ENCODE assay signal across 19 cellular contexts in the genomic region with DNA sequence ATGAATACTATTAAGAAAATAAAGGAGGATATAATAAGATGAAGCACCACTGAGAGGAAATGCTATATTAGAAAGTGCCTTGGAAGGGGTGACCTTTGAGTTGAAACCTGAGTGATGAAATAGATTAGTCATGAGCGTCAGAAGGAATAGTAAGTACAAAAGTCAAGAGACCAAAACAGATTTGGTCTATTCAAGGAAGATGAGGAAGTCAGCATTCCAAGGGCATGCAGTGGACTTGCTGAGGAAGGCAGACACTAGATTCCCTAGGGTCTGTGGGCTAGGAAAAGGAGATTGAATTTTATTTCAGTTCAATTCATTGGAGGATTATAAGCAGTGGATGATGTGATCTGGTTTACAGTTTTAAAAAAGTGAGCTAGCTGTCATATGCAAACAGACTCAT.
A peak's percentile ranks its signal among the peaks of the same experiment; 100 is the strongest.
DNase-seq lines count a peak whose midpoint lies in the region; ATAC-seq and TF ChIP-seq lines count a peak whose summit lies in the region.
"Had no signal": no experiment of that assay in that cellular context is flagged by ENCODE, and none has a peak within 500 bp of the region (broad histone marks: within the 10 kb centered on the region; RNA-seq: fewer than 3 reads in every experiment).

No MANE protein-coding gene starts in this region.

- H3K4me1 ChIP-seq in mucosa of descending colon (ENCODE audit: low read depth): no peaks in the 10 kb centered on the region
- H3K4me1 ChIP-seq: BLaER1 had no signal

- H3K27me3 Mint-ChIP-seq in activated naive CD8-positive, alpha-beta T cell treated with anti-CD3 and anti-CD28 coated beads for 36 hours: no peaks in the 10 kb centered on the region
- H3K27me3 Mint-ChIP-seq: activated CD4-positive, alpha-beta T cell treated with anti-CD3 and anti-CD28 coated beads, Interleukin-2, amount 10 ng/mL, durations not matched to agents 24 days and 14 days; T-helper 17 cell; type B pancreatic cell had no signal

- intact Hi-C loops in mucosa of descending colon (cut with DNase I, micrococcal nuclease): no loop called here

- peak; percentile 61 for ATAC-seq in mucosa of descending colon
- ATAC-seq: naive thymus-derived CD4-positive, alpha-beta T cell; T-helper 17 cell had no signal

- H3K4me3 ChIP-seq in choroid plexus epithelial cell (ENCODE audit: low read depth, low read length) (no peak overlapping the region), mucosa of descending colon (no peak overlapping the region)
- H3K4me3 ChIP-seq: BLaER1 had no signal

- H3K27ac Mint-ChIP-seq in activated naive CD8-positive, alpha-beta T cell treated with anti-CD3 and anti-CD28 coated beads for 36 hours: no peak overlapping the region
- H3K27ac Mint-ChIP-seq: activated CD4-positive, alpha-beta T cell treated with anti-CD3 and anti-CD28 coated beads, Interleukin-2, amount 10 ng/mL, durations not matched to agents 24 days and 14 days; activated T-helper 1 cell treated with anti-CD3 and anti-CD28 coated beads, Interleukin-12 subunit alpha, Interleukin-12 subunit beta, Interleukin-2, Interleukin-4 antibody, amounts not matched to agents 30 ng/mL and 10 ng/mL and 1 ng/mL, durations not matched to agents 14 hours and 24 hours and 36 hours; naive thymus-derived CD4-positive, alpha-beta T cell; T-helper 17 cell; type B pancreatic cell had no signal

- H3K9me3 Mint-ChIP-seq in activated naive CD8-positive, alpha-beta T cell treated with anti-CD3 and anti-CD28 coated beads for 36 hours: peaks cover 3% of the 10 kb centered on the region
- H3K9me3 Mint-ChIP-seq: activated CD4-positive, alpha-beta T cell treated with anti-CD3 and anti-CD28 coated beads, Interleukin-2, amount 10 ng/mL, durations not matched to agents 24 days and 14 days; type B pancreatic cell had no signal

- H3K9me3 ChIP-seq in mucosa of descending colon: peaks cover 8% of the 10 kb centered on the region

- no peaks in the 10 kb centered on the region for H3K36me3 Mint-ChIP-seq in activated naive CD8-positive, alpha-beta T cell treated with anti-CD3 and anti-CD28 coated beads for 36 hours
- H3K36me3 Mint-ChIP-seq: naive thymus-derived CD4-positive, alpha-beta T cell; type B pancreatic cell had no signal

- no peaks in the 10 kb centered on the region for H3K4me1 Mint-ChIP-seq in activated naive CD8-positive, alpha-beta T cell treated with anti-CD3 and anti-CD28 coated beads for 36 hours
- H3K4me1 Mint-ChIP-seq: activated CD4-positive, alpha-beta T cell treated with anti-CD3 and anti-CD28 coated beads, Interleukin-2, amount 10 ng/mL, durations not matched to agents 24 days and 14 days; naive thymus-derived CD4-positive, alpha-beta T cell; T-helper 17 cell had no signal

- no peak overlapping the region for H3K4me3 Mint-ChIP-seq in activated naive CD8-positive, alpha-beta T cell treated with anti-CD3 and anti-CD28 coated beads for 36 hours
- H3K4me3 Mint-ChIP-seq: activated CD4-positive, alpha-beta T cell treated with anti-CD3 and anti-CD28 coated beads, Interleukin-2, amount 10 ng/mL, durations not matched to agents 24 days and 14 days; activated T-helper 1 cell treated with anti-CD3 and anti-CD28 coated beads, Interleukin-12 subunit alpha, Interleukin-12 subunit beta, Interleukin-2, Interleukin-4 antibody, amounts not matched to agents 30 ng/mL and 10 ng/mL and 1 ng/mL, durations not matched to agents 14 hours and 24 hours and 36 hours; naive thymus-derived CD4-positive, alpha-beta T cell; T-helper 17 cell; type B pancreatic cell had no signal

- DNase-seq in COLO829 (ENCODE audit: low spot score) (peak; percentile 12), M059J (ENCODE audit: low read depth) (peak; percentile 48), choroid plexus epithelial cell (ENCODE audit: low read depth) (peak; percentile 90), mucosa of descending colon (no peak), NCI-H69 (lab: John Stamatoyannopoulos, UW) (no peak), germinal center (ENCODE audit: low spot score) (no peak)
- DNase-seq in activated naive CD8-positive, alpha-beta T cell treated with anti-CD3 and anti-CD28 coated beads for 36 hours: no peak
- DNase-seq in stimulated activated CD4-positive, alpha-beta T cell treated with anti-CD3 and anti-CD28 coated beads, Interleukin-15, amount 100 ng/mL, for 24 hours: no peak
- DNase-seq: activated CD4-positive, alpha-beta T cell treated with anti-CD3 and anti-CD28 coated beads, Interleukin-2, amount 10 ng/mL, durations not matched to agents 24 days and 14 days; DND-41; head of caudate nucleus; naive thymus-derived CD4-positive, alpha-beta T cell; NCI-H1694 treated with DMSO at 0.1 percent for 48 hours; NCI-H524; stimulated activated CD4-positive, alpha-beta T cell treated with anti-CD3 and anti-CD28 coated beads, Interleukin-4, amount 100 ng/mL, for 1 hour; T-helper 17 cell had no signal

- TF ChIP-seq CTCF in choroid plexus epithelial cell (conservative IDR thresholded peaks at IDR 0.05; ENCODE audit: low read depth, low read length): no peak
- TF ChIP-seq CTCF in mucosa of descending colon (IDR thresholded peaks at IDR 0.05): no peak

- no peaks in the 10 kb centered on the region for H3K36me3 ChIP-seq in mucosa of descending colon (ENCODE audit: low read depth)
- H3K36me3 ChIP-seq: BLaER1 had no signal

Comparison
In these comparisons a context has a peak if more than half of its experiments do, and no peak if none do; other contexts are left out.
1. DNase-seq: peak in COLO829 (single experiment), M059J (single experiment) and choroid plexus epithelial cell (single experiment); none in mucosa of descending colon (0 of 3), NCI-H69 (single experiment), activated naive CD8-positive, alpha-beta T cell treated with anti-CD3 and anti-CD28 coated beads for 36 hours (single experiment), germinal center (single experiment) and stimulated activated CD4-positive, alpha-beta T cell treated with anti-CD3 and anti-CD28 coated beads, Interleukin-15, amount 100 ng/mL, for 24 hours (single experiment).